ENCODE assay signal across 1 cellular context in the genomic region with DNA sequence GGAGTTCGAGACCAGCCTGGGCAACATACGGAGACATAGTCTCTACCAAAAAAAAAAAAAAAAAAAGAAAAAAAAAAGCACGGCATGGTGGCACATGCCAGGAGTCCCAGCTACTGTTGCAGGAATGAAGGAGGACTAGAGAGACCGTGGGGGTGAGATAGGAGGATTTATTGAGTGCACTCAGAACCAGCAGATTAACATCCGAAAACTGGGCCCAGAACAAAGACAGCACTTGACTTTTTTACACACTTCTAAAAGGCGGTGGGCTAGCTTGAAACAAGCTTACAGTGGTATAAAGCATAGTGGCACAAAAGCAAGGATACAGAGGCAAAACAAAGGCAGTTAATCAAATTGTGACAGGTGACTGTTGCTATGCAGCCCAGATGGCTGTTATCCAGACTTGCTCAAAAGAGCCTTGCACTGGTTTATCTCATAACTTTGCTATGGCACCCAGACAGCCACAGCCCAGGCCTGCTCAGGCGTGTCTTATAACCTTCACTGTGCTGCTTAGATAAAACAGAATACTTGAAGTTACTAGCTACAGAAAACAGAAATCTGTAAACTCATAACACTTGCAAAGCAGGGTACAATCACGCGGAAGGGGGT.
TF ChIP-seq lines count a peak whose summit lies in the region.

No MANE protein-coding gene starts in this region.

TF ChIP-seq in GM12878, 131 proteins besides CTCF, POLR2A, EP300 and RAD21 (continued from another document and continues in another):
- no peak for TF ChIP-seq EGR1 (IDR thresholded peaks at IDR 0.05; ENCODE audit: borderline replicate concordance in 1 of 2, low read depth in 2 of 2, low read length in 2 of 2)
- no peak for TF ChIP-seq NRF1 (conservative IDR thresholded peaks at IDR 0.05; ENCODE audit: low read depth, low read length)
- no peak for TF ChIP-seq SPI1 (IDR thresholded peaks at IDR 0.05; ENCODE audit: borderline replicate concordance, insufficient read depth, low read depth, low read length)
- no peak for TF ChIP-seq POLR2AphosphoS2 (IDR thresholded peaks at IDR 0.05; ENCODE audit: low read depth, low read length)
- no peak for TF ChIP-seq JUNB (IDR thresholded peaks at IDR 0.05)
- no peak for TF ChIP-seq HDAC2 (IDR thresholded peaks at IDR 0.05)
- TF ChIP-seq, protein P1, sequence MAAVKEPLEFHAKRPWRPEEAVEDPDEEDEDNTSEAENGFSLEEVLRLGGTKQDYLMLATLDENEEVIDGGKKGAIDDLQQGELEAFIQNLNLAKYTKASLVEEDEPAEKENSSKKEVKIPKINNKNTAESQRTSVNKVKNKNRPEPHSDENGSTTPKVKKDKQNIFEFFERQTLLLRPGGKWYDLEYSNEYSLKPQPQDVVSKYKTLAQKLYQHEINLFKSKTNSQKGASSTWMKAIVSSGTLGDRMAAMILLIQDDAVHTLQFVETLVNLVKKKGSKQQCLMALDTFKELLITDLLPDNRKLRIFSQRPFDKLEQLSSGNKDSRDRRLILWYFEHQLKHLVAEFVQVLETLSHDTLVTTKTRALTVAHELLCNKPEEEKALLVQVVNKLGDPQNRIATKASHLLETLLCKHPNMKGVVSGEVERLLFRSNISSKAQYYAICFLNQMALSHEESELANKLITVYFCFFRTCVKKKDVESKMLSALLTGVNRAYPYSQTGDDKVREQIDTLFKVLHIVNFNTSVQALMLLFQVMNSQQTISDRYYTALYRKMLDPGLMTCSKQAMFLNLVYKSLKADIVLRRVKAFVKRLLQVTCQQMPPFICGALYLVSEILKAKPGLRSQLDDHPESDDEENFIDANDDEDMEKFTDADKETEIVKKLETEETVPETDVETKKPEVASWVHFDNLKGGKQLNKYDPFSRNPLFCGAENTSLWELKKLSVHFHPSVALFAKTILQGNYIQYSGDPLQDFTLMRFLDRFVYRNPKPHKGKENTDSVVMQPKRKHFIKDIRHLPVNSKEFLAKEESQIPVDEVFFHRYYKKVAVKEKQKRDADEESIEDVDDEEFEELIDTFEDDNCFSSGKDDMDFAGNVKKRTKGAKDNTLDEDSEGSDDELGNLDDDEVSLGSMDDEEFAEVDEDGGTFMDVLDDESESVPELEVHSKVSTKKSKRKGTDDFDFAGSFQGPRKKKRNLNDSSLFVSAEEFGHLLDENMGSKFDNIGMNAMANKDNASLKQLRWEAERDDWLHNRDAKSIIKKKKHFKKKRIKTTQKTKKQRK (IDR thresholded peaks at IDR 0.05; ENCODE audit: low read depth, low read length) = peak; percentile 81
- no peak for TF ChIP-seq FOXK2 (IDR thresholded peaks at IDR 0.05)
- no peak for TF ChIP-seq IRF4 (IDR thresholded peaks at IDR 0.05; ENCODE audit: low read depth, low read length)
- TF ChIP-seq, protein P2, sequence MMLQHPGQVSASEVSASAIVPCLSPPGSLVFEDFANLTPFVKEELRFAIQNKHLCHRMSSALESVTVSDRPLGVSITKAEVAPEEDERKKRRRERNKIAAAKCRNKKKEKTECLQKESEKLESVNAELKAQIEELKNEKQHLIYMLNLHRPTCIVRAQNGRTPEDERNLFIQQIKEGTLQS (IDR thresholded peaks at IDR 0.05; ENCODE audit: borderline replicate concordance, extremely low read depth, low read depth, low read length) = no peak
- TF ChIP-seq CBX5 (IDR thresholded peaks at IDR 0.05; ENCODE audit: low read depth) = peak; percentile 100
- TF ChIP-seq, protein P3, sequence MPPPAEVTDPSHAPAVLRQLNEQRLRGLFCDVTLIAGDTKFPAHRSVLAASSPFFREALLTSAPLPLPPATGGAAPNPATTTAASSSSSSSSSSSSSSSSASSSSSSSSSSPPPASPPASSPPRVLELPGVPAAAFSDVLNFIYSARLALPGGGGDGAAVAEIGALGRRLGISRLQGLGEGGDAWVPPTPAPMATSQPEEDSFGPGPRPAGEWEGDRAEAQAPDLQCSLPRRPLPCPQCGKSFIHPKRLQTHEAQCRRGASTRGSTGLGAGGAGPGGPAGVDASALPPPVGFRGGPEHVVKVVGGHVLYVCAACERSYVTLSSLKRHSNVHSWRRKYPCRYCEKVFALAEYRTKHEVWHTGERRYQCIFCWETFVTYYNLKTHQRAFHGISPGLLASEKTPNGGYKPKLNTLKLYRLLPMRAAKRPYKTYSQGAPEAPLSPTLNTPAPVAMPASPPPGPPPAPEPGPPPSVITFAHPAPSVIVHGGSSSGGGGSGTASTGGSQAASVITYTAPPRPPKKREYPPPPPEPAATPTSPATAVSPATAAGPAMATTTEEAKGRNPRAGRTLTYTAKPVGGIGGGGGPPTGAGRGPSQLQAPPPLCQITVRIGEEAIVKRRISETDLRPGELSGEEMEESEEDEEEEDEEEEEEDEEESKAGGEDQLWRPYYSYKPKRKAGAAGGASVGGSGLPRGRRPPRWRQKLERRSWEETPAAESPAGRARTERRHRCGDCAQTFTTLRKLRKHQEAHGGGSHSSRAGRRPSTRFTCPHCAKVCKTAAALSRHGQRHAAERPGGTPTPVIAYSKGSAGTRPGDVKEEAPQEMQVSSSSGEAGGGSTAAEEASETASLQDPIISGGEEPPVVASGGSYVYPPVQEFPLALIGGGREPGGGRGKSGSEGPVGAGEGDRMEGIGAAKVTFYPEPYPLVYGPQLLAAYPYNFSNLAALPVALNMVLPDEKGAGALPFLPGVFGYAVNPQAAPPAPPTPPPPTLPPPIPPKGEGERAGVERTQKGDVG (CRISPR knock-in tag; IDR thresholded peaks at IDR 0.05) = no peak
- TF ChIP-seq MTA2 (IDR thresholded peaks at IDR 0.05; ENCODE audit: low read depth) = no peak
- 0 out of 2 replicates have a peak, but pooled peaks have one; percentile 17 for TF ChIP-seq ZNF24 (IDR thresholded peaks at IDR 0.05)
- TF ChIP-seq MYB (IDR thresholded peaks at IDR 0.05; ENCODE audit: borderline replicate concordance, low read depth, low read length) = no peak
- no peak for TF ChIP-seq SMAD5 (IDR thresholded peaks at IDR 0.05; ENCODE audit: low read depth)
- no peak for TF ChIP-seq ZSCAN29 (IDR thresholded peaks at IDR 0.05)
- TF ChIP-seq, protein P4, sequence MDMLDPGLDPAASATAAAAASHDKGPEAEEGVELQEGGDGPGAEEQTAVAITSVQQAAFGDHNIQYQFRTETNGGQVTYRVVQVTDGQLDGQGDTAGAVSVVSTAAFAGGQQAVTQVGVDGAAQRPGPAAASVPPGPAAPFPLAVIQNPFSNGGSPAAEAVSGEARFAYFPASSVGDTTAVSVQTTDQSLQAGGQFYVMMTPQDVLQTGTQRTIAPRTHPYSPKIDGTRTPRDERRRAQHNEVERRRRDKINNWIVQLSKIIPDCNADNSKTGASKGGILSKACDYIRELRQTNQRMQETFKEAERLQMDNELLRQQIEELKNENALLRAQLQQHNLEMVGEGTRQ (IDR thresholded peaks at IDR 0.05; ENCODE audit: borderline replicate concordance, low read depth, low read length) = no peak
- TF ChIP-seq RUNX3 (IDR thresholded peaks at IDR 0.05; ENCODE audit: low read length) = no peak
- TF ChIP-seq, protein P5, sequence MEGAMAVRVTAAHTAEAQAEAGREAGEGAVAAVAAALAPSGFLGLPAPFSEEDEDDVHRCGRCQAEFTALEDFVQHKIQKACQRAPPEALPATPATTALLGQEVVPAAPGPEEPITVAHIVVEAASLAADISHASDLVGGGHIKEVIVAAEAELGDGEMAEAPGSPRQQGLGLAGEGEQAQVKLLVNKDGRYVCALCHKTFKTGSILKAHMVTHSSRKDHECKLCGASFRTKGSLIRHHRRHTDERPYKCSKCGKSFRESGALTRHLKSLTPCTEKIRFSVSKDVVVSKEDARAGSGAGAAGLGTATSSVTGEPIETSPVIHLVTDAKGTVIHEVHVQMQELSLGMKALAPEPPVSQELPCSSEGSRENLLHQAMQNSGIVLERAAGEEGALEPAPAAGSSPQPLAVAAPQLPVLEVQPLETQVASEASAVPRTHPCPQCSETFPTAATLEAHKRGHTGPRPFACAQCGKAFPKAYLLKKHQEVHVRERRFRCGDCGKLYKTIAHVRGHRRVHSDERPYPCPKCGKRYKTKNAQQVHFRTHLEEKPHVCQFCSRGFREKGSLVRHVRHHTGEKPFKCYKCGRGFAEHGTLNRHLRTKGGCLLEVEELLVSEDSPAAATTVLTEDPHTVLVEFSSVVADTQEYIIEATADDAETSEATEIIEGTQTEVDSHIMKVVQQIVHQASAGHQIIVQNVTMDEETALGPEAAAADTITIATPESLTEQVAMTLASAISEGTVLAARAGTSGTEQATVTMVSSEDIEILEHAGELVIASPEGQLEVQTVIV (IDR thresholded peaks at IDR 0.05; ENCODE audit: borderline replicate concordance, partially characterized antibody) = no peak
- TF ChIP-seq CHD2 (IDR thresholded peaks at IDR 0.05; ENCODE audit: borderline replicate concordance, low read depth, low read length) = no peak
- no peak for TF ChIP-seq SMC3 (IDR thresholded peaks at IDR 0.05; ENCODE audit: borderline replicate concordance, low read length)
- TF ChIP-seq, protein P6, sequence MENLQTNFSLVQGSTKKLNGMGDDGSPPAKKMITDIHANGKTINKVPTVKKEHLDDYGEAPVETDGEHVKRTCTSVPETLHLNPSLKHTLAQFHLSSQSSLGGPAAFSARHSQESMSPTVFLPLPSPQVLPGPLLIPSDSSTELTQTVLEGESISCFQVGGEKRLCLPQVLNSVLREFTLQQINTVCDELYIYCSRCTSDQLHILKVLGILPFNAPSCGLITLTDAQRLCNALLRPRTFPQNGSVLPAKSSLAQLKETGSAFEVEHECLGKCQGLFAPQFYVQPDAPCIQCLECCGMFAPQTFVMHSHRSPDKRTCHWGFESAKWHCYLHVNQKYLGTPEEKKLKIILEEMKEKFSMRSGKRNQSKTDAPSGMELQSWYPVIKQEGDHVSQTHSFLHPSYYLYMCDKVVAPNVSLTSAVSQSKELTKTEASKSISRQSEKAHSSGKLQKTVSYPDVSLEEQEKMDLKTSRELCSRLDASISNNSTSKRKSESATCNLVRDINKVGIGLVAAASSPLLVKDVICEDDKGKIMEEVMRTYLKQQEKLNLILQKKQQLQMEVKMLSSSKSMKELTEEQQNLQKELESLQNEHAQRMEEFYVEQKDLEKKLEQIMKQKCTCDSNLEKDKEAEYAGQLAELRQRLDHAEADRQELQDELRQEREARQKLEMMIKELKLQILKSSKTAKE (IDR thresholded peaks at IDR 0.05; ENCODE audit: low read depth, poor library complexity, severe bottlenecking) = peak; percentile 37
- no peak for TF ChIP-seq BHLHE40 (IDR thresholded peaks at IDR 0.05; ENCODE audit: borderline replicate concordance in 1 of 2, low read depth in 2 of 2, low read length in 1 of 2)
- TF ChIP-seq MXI1 (IDR thresholded peaks at IDR 0.05; ENCODE audit: low read depth, low read length) = no peak
- TF ChIP-seq, protein P7, sequence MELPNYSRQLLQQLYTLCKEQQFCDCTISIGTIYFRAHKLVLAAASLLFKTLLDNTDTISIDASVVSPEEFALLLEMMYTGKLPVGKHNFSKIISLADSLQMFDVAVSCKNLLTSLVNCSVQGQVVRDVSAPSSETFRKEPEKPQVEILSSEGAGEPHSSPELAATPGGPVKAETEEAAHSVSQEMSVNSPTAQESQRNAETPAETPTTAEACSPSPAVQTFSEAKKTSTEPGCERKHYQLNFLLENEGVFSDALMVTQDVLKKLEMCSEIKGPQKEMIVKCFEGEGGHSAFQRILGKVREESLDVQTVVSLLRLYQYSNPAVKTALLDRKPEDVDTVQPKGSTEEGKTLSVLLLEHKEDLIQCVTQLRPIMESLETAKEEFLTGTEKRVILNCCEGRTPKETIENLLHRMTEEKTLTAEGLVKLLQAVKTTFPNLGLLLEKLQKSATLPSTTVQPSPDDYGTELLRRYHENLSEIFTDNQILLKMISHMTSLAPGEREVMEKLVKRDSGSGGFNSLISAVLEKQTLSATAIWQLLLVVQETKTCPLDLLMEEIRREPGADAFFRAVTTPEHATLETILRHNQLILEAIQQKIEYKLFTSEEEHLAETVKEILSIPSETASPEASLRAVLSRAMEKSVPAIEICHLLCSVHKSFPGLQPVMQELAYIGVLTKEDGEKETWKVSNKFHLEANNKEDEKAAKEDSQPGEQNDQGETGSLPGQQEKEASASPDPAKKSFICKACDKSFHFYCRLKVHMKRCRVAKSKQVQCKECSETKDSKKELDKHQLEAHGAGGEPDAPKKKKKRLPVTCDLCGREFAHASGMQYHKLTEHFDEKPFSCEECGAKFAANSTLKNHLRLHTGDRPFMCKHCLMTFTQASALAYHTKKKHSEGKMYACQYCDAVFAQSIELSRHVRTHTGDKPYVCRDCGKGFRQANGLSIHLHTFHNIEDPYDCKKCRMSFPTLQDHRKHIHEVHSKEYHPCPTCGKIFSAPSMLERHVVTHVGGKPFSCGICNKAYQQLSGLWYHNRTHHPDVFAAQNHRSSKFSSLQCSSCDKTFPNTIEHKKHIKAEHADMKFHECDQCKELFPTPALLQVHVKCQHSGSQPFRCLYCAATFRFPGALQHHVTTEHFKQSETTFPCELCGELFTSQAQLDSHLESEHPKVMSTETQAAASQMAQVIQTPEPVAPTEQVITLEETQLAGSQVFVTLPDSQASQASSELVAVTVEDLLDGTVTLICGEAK (IDR thresholded peaks at IDR 0.05; ENCODE audit: borderline replicate concordance) = no peak
- TF ChIP-seq, protein P8, sequence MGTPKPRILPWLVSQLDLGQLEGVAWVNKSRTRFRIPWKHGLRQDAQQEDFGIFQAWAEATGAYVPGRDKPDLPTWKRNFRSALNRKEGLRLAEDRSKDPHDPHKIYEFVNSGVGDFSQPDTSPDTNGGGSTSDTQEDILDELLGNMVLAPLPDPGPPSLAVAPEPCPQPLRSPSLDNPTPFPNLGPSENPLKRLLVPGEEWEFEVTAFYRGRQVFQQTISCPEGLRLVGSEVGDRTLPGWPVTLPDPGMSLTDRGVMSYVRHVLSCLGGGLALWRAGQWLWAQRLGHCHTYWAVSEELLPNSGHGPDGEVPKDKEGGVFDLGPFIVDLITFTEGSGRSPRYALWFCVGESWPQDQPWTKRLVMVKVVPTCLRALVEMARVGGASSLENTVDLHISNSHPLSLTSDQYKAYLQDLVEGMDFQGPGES (IDR thresholded peaks at IDR 0.05) = no peak
- TF ChIP-seq SUPT20H (IDR thresholded peaks at IDR 0.05; ENCODE audit: borderline replicate concordance, control insufficient read depth, low read depth, low read length) = no peak
- TF ChIP-seq, protein P9, sequence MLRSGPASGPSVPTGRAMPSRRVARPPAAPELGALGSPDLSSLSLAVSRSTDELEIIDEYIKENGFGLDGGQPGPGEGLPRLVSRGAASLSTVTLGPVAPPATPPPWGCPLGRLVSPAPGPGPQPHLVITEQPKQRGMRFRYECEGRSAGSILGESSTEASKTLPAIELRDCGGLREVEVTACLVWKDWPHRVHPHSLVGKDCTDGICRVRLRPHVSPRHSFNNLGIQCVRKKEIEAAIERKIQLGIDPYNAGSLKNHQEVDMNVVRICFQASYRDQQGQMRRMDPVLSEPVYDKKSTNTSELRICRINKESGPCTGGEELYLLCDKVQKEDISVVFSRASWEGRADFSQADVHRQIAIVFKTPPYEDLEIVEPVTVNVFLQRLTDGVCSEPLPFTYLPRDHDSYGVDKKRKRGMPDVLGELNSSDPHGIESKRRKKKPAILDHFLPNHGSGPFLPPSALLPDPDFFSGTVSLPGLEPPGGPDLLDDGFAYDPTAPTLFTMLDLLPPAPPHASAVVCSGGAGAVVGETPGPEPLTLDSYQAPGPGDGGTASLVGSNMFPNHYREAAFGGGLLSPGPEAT (IDR thresholded peaks at IDR 0.05; ENCODE audit: low read depth) = peak; percentile 74
- peak; percentile 23; the same call in 1 of the 2 replicates for TF ChIP-seq TCF12 (IDR thresholded peaks at IDR 0.05; ENCODE audit: low read depth, low read length)
- no peak for TF ChIP-seq JUND (IDR thresholded peaks at IDR 0.05; ENCODE audit: low read depth, low read length)
- TF ChIP-seq, protein P10, sequence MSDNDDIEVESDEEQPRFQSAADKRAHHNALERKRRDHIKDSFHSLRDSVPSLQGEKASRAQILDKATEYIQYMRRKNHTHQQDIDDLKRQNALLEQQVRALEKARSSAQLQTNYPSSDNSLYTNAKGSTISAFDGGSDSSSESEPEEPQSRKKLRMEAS (IDR thresholded peaks at IDR 0.05; ENCODE audit: low read depth, low read length) = no peak
